19 cellular contexts compared by ENCODE assay signal in genomic region chr21:42491328-42491727, GRCh38. TPM values are rescaled to one million over a fixed set of nuclear protein-coding genes. Genes with fewer than 3 reads are reported as not detected.
"Had no signal": no experiment of that assay in that cellular context is flagged by ENCODE, and none has a peak within 500 bp of the region (broad histone marks: within the 10 kb centered on the region; RNA-seq: fewer than 3 reads in every experiment).

No MANE protein-coding gene starts in this region.

- H3K27ac ChIP-seq: RWPE1, SJCRH30, SK-N-MC had no signal

- DNase-seq: KBM-7, NCI-H1048, NCI-H1105, NCI-H1417, NCI-H1436 treated with DMSO at 0.1 percent for 48 hours, NCI-H187, NCI-H2029, NCI-H2081 treated with DMSO at 0.1 percent for 48 hours, NCI-H2171, NCI-H345, NCI-H446 treated with DMSO at 0.1 percent for 48 hours, NCI-H510A treated with DMSO at 0.1 percent for 48 hours, NCI-H526, SHP77, SJCRH30, T-helper 1 cell had no signal

- H3K27me3 ChIP-seq: SJCRH30 had no signal

- H3K9me3 ChIP-seq: SJCRH30 had no signal

- H3K4me3 ChIP-seq: SJCRH30, SK-N-MC had no signal

- H3K4me1 ChIP-seq: SJCRH30 had no signal

- H3K36me3 ChIP-seq: SJCRH30 had no signal

RNA-seq across cellular contexts. Expression of gene RSPH1, which starts 4.7 kb away (rescaled TPM):
- total RNA-seq: LHCN-M2, SJCRH30 had no signal

RNA-seq across cellular contexts. Expression of gene SLC37A1, which starts 22.3 kb away (rescaled TPM):
- total RNA-seq: LHCN-M2, SJCRH30 had no signal
